Comparison of ENCODE assay signal across 8 cellular contexts in genomic region chr1:40096646-40096976, GRCh38. TPM values are rescaled to one million over a fixed set of nuclear protein-coding genes. Genes with fewer than 3 reads are reported as not detected.
DNase-seq lines count a peak whose midpoint lies in the region; ATAC-seq and TF ChIP-seq lines count a peak whose summit lies in the region.

No MANE protein-coding gene starts in this region.

- peaks cover under 1% of the 10 kb centered on the region for H3K27me3 Mint-ChIP-seq in activated T-cell treated with anti-CD3 and anti-CD28 coated beads, Interleukin-2, amount 50 U/mL, for 72 hours (ENCODE audit: low read depth)

- H3K4me2 ChIP-seq in OCI-LY3 (ENCODE audit: low read length), result peak overlapping the region; percentile 100

- H3K27ac ChIP-seq in OCI-LY3 (ENCODE audit: low read length), result no peak overlapping the region

- H4K20me1 ChIP-seq in OCI-LY3 (ENCODE audit: insufficient read depth, low read length), result no peaks in the 10 kb centered on the region

- peak overlapping the region; percentile 91 to 99 for H3K4me3 Mint-ChIP-seq in activated T-cell treated with anti-CD3 and anti-CD28 coated beads, Interleukin-2, amount 50 U/mL, for 72 hours

- peak; percentile 49 to 61 for ATAC-seq in activated T-cell treated with anti-CD3 and anti-CD28 coated beads, Interleukin-2, amount 50 U/mL, for 72 hours (replicated peaks in 1 of 2)
- ATAC-seq in HG03280 (IDR thresholded peaks at IDR 0.05; ENCODE audit: unreplicated experiment), result no peak

- no peak for DNase-seq in activated T-cell treated with anti-CD3 and anti-CD28 coated beads, Interleukin-2, amount 50 U/mL, for 72 hours
- DNase-seq in activated T-cell treated with anti-CD3 and anti-CD28 coated beads for 4 hours (no peak), epithelial cell of proximal tubule (ENCODE audit: low read depth) (no peak), hepatic stellate cell (ENCODE audit: low spot score) (no peak), DMS153 treated with DMSO at 0.1 percent for 48 hours (lab: John Stamatoyannopoulos, UW; ENCODE audit: unreplicated experiment) (no peak)

- peak overlapping the region; percentile 65 for H3K9ac ChIP-seq in OCI-LY3 (ENCODE audit: low read length)

- H3K27me3 ChIP-seq in OCI-LY3 (ENCODE audit: low read depth, low read length), result no peaks in the 10 kb centered on the region
- H3K27me3 ChIP-seq in neuron (ENCODE audit: insufficient read depth, low read length), result no peaks in the 10 kb centered on the region

- H3K36me3 Mint-ChIP-seq in activated T-cell treated with anti-CD3 and anti-CD28 coated beads, Interleukin-2, amount 50 U/mL, for 72 hours (ENCODE audit: insufficient read depth in 2 of 2), result peaks cover 0 to 8% of the 10 kb centered on the region in 2 donors

- peaks cover 5% of the 10 kb centered on the region for H3K36me3 ChIP-seq in OCI-LY3 (replicated peaks; ENCODE audit: low read depth, low read length)
- no peaks in the 10 kb centered on the region for H3K36me3 ChIP-seq in neuron (ENCODE audit: insufficient read depth, low read length)

- H2AFZ ChIP-seq in OCI-LY3 (ENCODE audit: low read depth, low read length) (peak overlapping the region; percentile 96), neuron (ENCODE audit: low read depth, low read length) (peak overlapping the region; percentile 98)

- H3K4me1 Mint-ChIP-seq in activated T-cell treated with anti-CD3 and anti-CD28 coated beads, Interleukin-2, amount 50 U/mL, for 72 hours (ENCODE audit: low read depth), result peaks cover 31% of the 10 kb centered on the region

- peak overlapping the region; percentile 94 for H3K27ac Mint-ChIP-seq in activated T-cell treated with anti-CD3 and anti-CD28 coated beads, Interleukin-2, amount 50 U/mL, for 72 hours

- no peaks in the 10 kb centered on the region for H3K9me3 ChIP-seq in OCI-LY3 (ENCODE audit: insufficient read depth, low read length)
- H3K9me3 ChIP-seq in neuron (ENCODE audit: low read length), result no peaks in the 10 kb centered on the region

- TF ChIP-seq CTCF in OCI-LY3 (IDR thresholded peaks at IDR 0.05; ENCODE audit: low read depth, low read length) (no peak), epithelial cell of proximal tubule (conservative IDR thresholded peaks at IDR 0.05; ENCODE audit: low read depth, low read length) (no peak)

- H3K79me2 ChIP-seq in OCI-LY3 (ENCODE audit: low read length), result peaks cover 19% of the 10 kb centered on the region

- peaks cover 12% of the 10 kb centered on the region for H3K4me1 ChIP-seq in OCI-LY3 (ENCODE audit: low read length)
- H3K4me1 ChIP-seq in neuron (ENCODE audit: insufficient read depth, low read length), result peaks cover 4% of the 10 kb centered on the region

- H3K4me3 ChIP-seq in OCI-LY3 (ENCODE audit: low read length) (peak overlapping the region; percentile 92), epithelial cell of proximal tubule (ENCODE audit: low read depth, low read length) (peak overlapping the region; percentile 72), neuron (ENCODE audit: low read length) (peak overlapping the region; percentile 60)

- H3K9me3 Mint-ChIP-seq in activated T-cell treated with anti-CD3 and anti-CD28 coated beads, Interleukin-2, amount 50 U/mL, for 72 hours, result no peaks in the 10 kb centered on the region

RNA-seq across cellular contexts. Expression of gene PPT1, which starts 0.4 kb away (rescaled TPM):
- total RNA-seq in activated T-cell treated with anti-CD3 and anti-CD28 coated beads, Interleukin-2, amount 50 U/mL, for 72 hours, result 10 to 100 TPM; 52.6 to 53.2 TPM
- 29.6 and 70.8 TPM in 2 replicates for total RNA-seq in epithelial cell of proximal tubule

RNA-seq across cellular contexts. Expression of gene CAP1, which starts 56.1 kb away (rescaled TPM):
- 100 to 1,000 TPM; 401 to 411 TPM for total RNA-seq in activated T-cell treated with anti-CD3 and anti-CD28 coated beads, Interleukin-2, amount 50 U/mL, for 72 hours
- total RNA-seq in epithelial cell of proximal tubule, result 342 and 577 TPM in 2 replicates
